ENCODE assay signal across 8 cellular contexts in genomic region chr4:37970702-37971101, GRCh38. TPM values are rescaled to one million over a fixed set of nuclear protein-coding genes. Genes with fewer than 3 reads are reported as not detected.
A peak's percentile ranks its signal among the peaks of the same experiment; 100 is the strongest.
DNase-seq lines count a peak whose midpoint lies in the region; ATAC-seq, FAIRE-seq and TF ChIP-seq lines count a peak whose summit lies in the region.

No MANE protein-coding gene starts in this region.

- no peak overlapping the region for H3K4me3 Mint-ChIP-seq in activated naive CD8-positive, alpha-beta T cell treated with anti-CD3 and anti-CD28 coated beads, Interleukin-2, amount 50 U/mL, for 24 hours

- H3K9me2 ChIP-seq in SU-DHL-6 (replicated peaks; ENCODE audit: insufficient read depth, low read length) = no peaks in the 10 kb centered on the region

- H3K9me3 ChIP-seq in SU-DHL-6 (ENCODE audit: insufficient read depth, low read length) = no peaks in the 10 kb centered on the region

- peak; percentile 53 for ATAC-seq in HG02678 (IDR thresholded peaks at IDR 0.05; ENCODE audit: unreplicated experiment)
- peak; percentile 79 for ATAC-seq in activated naive CD8-positive, alpha-beta T cell treated with anti-CD3 and anti-CD28 coated beads, Interleukin-2, amount 50 U/mL, for 24 hours

- no peaks in the 10 kb centered on the region for H3K27me3 Mint-ChIP-seq in activated naive CD8-positive, alpha-beta T cell treated with anti-CD3 and anti-CD28 coated beads, Interleukin-2, amount 50 U/mL, for 24 hours

- DNase-seq in D341Med (ENCODE audit: low spot score) (peak; percentile 33), iPS-NIHi11 (ENCODE audit: low spot score) (peak; percentile 33), GM12892 (ENCODE audit: insufficient read length) (no peak), NCI-H748 treated with DMSO at 0.1 percent for 48 hours (lab: John Stamatoyannopoulos, UW) (no peak)
- peak; percentile 64 for DNase-seq in activated naive CD8-positive, alpha-beta T cell treated with anti-CD3 and anti-CD28 coated beads, Interleukin-2, amount 50 U/mL, for 24 hours
- DNase-seq in stimulated activated CD4-positive, alpha-beta T cell treated with anti-CD3 and anti-CD28 coated beads, TNF-alpha, amount 100 ng/mL, for 1 hour (ENCODE audit: low read depth in 3 of 3, low spot score in 1 of 3) = peak in 2 of 3 donors; percentile 7 to 53

- FAIRE-seq in GM12892 (lab: Jason Lieb, UNC) = no peak

- no peaks in the 10 kb centered on the region for H3K79me2 ChIP-seq in SU-DHL-6 (ENCODE audit: insufficient read depth, low read length)

- no peaks in the 10 kb centered on the region for H3K36me3 Mint-ChIP-seq in activated naive CD8-positive, alpha-beta T cell treated with anti-CD3 and anti-CD28 coated beads, Interleukin-2, amount 50 U/mL, for 24 hours (ENCODE audit: low read depth)

- no peak for TF ChIP-seq POLR2A in GM12892 (IDR thresholded peaks at IDR 0.05; ENCODE audit: low read depth, low read length)

- no peak overlapping the region for H3K4me2 ChIP-seq in SU-DHL-6 (ENCODE audit: low read depth, low read length, poor library complexity, severe bottlenecking)

- H3K36me3 ChIP-seq in SU-DHL-6 (ENCODE audit: low read length) = no peaks in the 10 kb centered on the region

- peaks cover 35% of the 10 kb centered on the region for H3K4me1 Mint-ChIP-seq in activated naive CD8-positive, alpha-beta T cell treated with anti-CD3 and anti-CD28 coated beads, Interleukin-2, amount 50 U/mL, for 24 hours

- H2AFZ ChIP-seq in SU-DHL-6 (ENCODE audit: low read depth, low read length, severe bottlenecking) = no peak overlapping the region

- H3K4me3 ChIP-seq in SU-DHL-6 (ENCODE audit: insufficient read depth, low read length, poor library complexity, severe bottlenecking) = no peak overlapping the region

- H3F3A ChIP-seq in SU-DHL-6 (ENCODE audit: insufficient read depth) = no peaks in the 10 kb centered on the region

- TF ChIP-seq CTCF in SU-DHL-6 (IDR thresholded peaks at IDR 0.05; ENCODE audit: insufficient read depth, low read length, poor library complexity, severe bottlenecking) = peak; percentile 91

- no peaks in the 10 kb centered on the region for H3K9me3 Mint-ChIP-seq in activated naive CD8-positive, alpha-beta T cell treated with anti-CD3 and anti-CD28 coated beads, Interleukin-2, amount 50 U/mL, for 24 hours

- H4K20me1 ChIP-seq in SU-DHL-6 (ENCODE audit: low read depth, low read length) = no peaks in the 10 kb centered on the region

- no peak overlapping the region for H3K9ac ChIP-seq in SU-DHL-6 (ENCODE audit: low read length)

- H3K27me3 ChIP-seq in SU-DHL-6 (ENCODE audit: low read length) = no peaks in the 10 kb centered on the region

- H3K27ac ChIP-seq in SU-DHL-6 (ENCODE audit: low read depth, low read length) = no peak overlapping the region

- no peak overlapping the region for H3K27ac Mint-ChIP-seq in activated naive CD8-positive, alpha-beta T cell treated with anti-CD3 and anti-CD28 coated beads, Interleukin-2, amount 50 U/mL, for 24 hours

RNA-seq across cellular contexts. Expression of gene PTTG2, which starts 10.5 kb away (rescaled TPM):
- polyA plus RNA-seq in GM12892 (2012; ENCODE audit: missing spikeins) = not detected

Comparison
In these comparisons a context has a peak if more than half of its experiments do, and no peak if none do; other contexts are left out.
1. DNase-seq: peak in D341Med (single experiment), activated naive CD8-positive, alpha-beta T cell treated with anti-CD3 and anti-CD28 coated beads, Interleukin-2, amount 50 U/mL, for 24 hours (single experiment), iPS-NIHi11 (single experiment) and stimulated activated CD4-positive, alpha-beta T cell treated with anti-CD3 and anti-CD28 coated beads, TNF-alpha, amount 100 ng/mL, for 1 hour (2 of 3); none in GM12892 (single experiment) and NCI-H748 treated with DMSO at 0.1 percent for 48 hours (single experiment).